ENCODE assay signal across 26 cellular contexts in genomic region chr18:5759169-5759568, GRCh38.
DNase-seq lines count a peak whose midpoint lies in the region; ATAC-seq and TF ChIP-seq lines count a peak whose summit lies in the region.
"Had no signal": no experiment of that assay in that cellular context is flagged by ENCODE, and none has a peak within 500 bp of the region (broad histone marks: within the 10 kb centered on the region; RNA-seq: fewer than 3 reads in every experiment).

No MANE protein-coding gene starts in this region.

- DNase-seq in Daoy (ENCODE audit: low read depth) (peak; percentile 37), astrocyte of the hippocampus (ENCODE audit: low read depth, low spot score) (peak; percentile 2), left kidney (ENCODE audit: low read depth, low spot score) (peak; percentile 46), left lobe of liver (ENCODE audit: low spot score) (no peak), GM13976 (ENCODE audit: low spot score) (no peak)
- DNase-seq in activated CD4-positive, alpha-beta T cell treated with anti-CD3 and anti-CD28 coated beads for 36 hours, result no peak
- DNase-seq: activated CD4-positive, alpha-beta T cell treated with anti-CD3 and anti-CD28 coated beads for 1 hour; activated effector memory CD4-positive, alpha-beta T cell treated with Interleukin-2 at 50 U/mL for 16 hours; aorta; caudate nucleus; cortex of kidney; EL; esophagus squamous epithelium; foreskin melanocyte; IMR-90; midbrain; naive thymus-derived CD4-positive, alpha-beta T cell; NCI-H1092 treated with DMSO at 0.1 percent for 48 hours; RPMI8226; stimulated activated naive CD8-positive, alpha-beta T cell treated with anti-CD3 and anti-CD28 coated beads, Interleukin-15, Interleukin-2, amounts not matched to agents 100 U/mL and 50 U/mL, for 24 hours had no signal

- no peaks in the 10 kb centered on the region for H3K36me3 Mint-ChIP-seq in activated CD4-positive, alpha-beta T cell treated with anti-CD3 and anti-CD28 coated beads for 36 hours (ENCODE audit: low read depth)
- H3K36me3 Mint-ChIP-seq: activated naive CD8-positive, alpha-beta T cell; naive thymus-derived CD4-positive, alpha-beta T cell had no signal

- no peaks in the 10 kb centered on the region for H3K4me1 Mint-ChIP-seq in activated CD4-positive, alpha-beta T cell treated with anti-CD3 and anti-CD28 coated beads for 36 hours
- H3K4me1 Mint-ChIP-seq: naive thymus-derived CD4-positive, alpha-beta T cell had no signal

- H3K4me3 Mint-ChIP-seq in activated CD4-positive, alpha-beta T cell treated with anti-CD3 and anti-CD28 coated beads for 36 hours, result no peak overlapping the region
- H3K4me3 Mint-ChIP-seq: activated naive CD8-positive, alpha-beta T cell; naive thymus-derived CD4-positive, alpha-beta T cell had no signal

- H3K9me3 Mint-ChIP-seq in activated CD4-positive, alpha-beta T cell treated with anti-CD3 and anti-CD28 coated beads for 36 hours (ENCODE audit: low read depth), result no peaks in the 10 kb centered on the region

- no peak overlapping the region for H3K4me3 ChIP-seq in HEK293 (ENCODE audit: low read depth, low read length)
- H3K4me3 ChIP-seq: esophagus squamous epithelium, GM12878, thoracic aorta had no signal

- in situ Hi-C loops in GM13976 (cut with MboI; ENCODE audit: low sequenced_read_pairs, unreplicated experiment), result no loop called here

- no peak for ATAC-seq in HG03442 (IDR thresholded peaks at IDR 0.05; ENCODE audit: unreplicated experiment)
- no peak for ATAC-seq in activated CD4-positive, alpha-beta T cell treated with anti-CD3 and anti-CD28 coated beads for 36 hours
- no peak for ATAC-seq in left lobe of liver
- ATAC-seq: GM12878; naive thymus-derived CD4-positive, alpha-beta T cell; stimulated activated naive CD8-positive, alpha-beta T cell treated with anti-CD3 and anti-CD28 coated beads, Interleukin-15, Interleukin-2, amounts not matched to agents 100 U/mL and 50 U/mL, for 24 hours had no signal

- POLR2A ChIA-PET in HEK293 (lab: Yijun Ruan, JAX), result no interaction called here
- POLR2A ChIA-PET in activated CD4-positive, alpha-beta T cell treated with anti-CD3 and anti-CD28 coated beads for 36 hours (lab: Charles Lee), result interaction anchor here (0.6 kb wide), 1 partner anchor 1274 kb away, joined by 3 read pairs; no protein-coding TSS in a partner anchor

- intact Hi-C loops in activated CD4-positive, alpha-beta T cell treated with anti-CD3 and anti-CD28 coated beads for 36 hours (cut with DNase I, micrococcal nuclease), result no loop called here

- no peaks in the 10 kb centered on the region for H3K9me3 ChIP-seq in HEK293 (ENCODE audit: control insufficient read depth, insufficient read depth, low read depth, low read length)
- H3K9me3 ChIP-seq: esophagus squamous epithelium, thoracic aorta had no signal

- H3K36me3 ChIP-seq in HEK293 (ENCODE audit: control insufficient read depth in 2 of 2, insufficient read depth in 1 of 2, low read length in 2 of 2), result no peaks in the 10 kb centered on the region
- H3K36me3 ChIP-seq: esophagus squamous epithelium, thoracic aorta had no signal

- peaks cover 9% of the 10 kb centered on the region for H3K27me3 Mint-ChIP-seq in activated CD4-positive, alpha-beta T cell treated with anti-CD3 and anti-CD28 coated beads for 36 hours

- TF ChIP-seq CTCF in HEK293 (tag by site-specific recombination; IDR thresholded peaks at IDR 0.05) (no peak), GM13976 (IDR thresholded peaks at IDR 0.05; ENCODE audit: borderline replicate concordance, control extremely low read depth, extremely low read depth, insufficient read depth, missing control alignments) (no peak)

- H3K27ac ChIP-seq in HEK293 (ENCODE audit: extremely low read depth, low read depth, low read length), result no peak overlapping the region
- H3K27ac ChIP-seq: C4-2B, esophagus squamous epithelium, thoracic aorta had no signal

- H3K27ac Mint-ChIP-seq in activated CD4-positive, alpha-beta T cell treated with anti-CD3 and anti-CD28 coated beads for 36 hours, result no peak overlapping the region
- H3K27ac Mint-ChIP-seq: activated naive CD8-positive, alpha-beta T cell; naive thymus-derived CD4-positive, alpha-beta T cell had no signal

- CTCF ChIA-PET in HEK293 (lab: Yijun Ruan, JAX), result interaction anchor here (0.6 kb wide), 2 partner anchors 10 to 138 kb away, joined by 3 to 5 read pairs; no protein-coding TSS in a partner anchor
- CTCF ChIA-PET in activated CD4-positive, alpha-beta T cell treated with anti-CD3 and anti-CD28 coated beads for 36 hours (lab: Charles Lee), result no interaction called here

- H3K4me1 ChIP-seq in HEK293 (ENCODE audit: control insufficient read depth, insufficient read depth, low read length), result peaks cover 16% of the 10 kb centered on the region

TF ChIP-seq in HEK293, 187 proteins besides CTCF, POLR2A, EP300 and RAD21:
- TF ChIP-seq ZBTB1 (tag by site-specific recombination; IDR thresholded peaks at IDR 0.05), result no peak
- TF ChIP-seq ZNF335 (tag by site-specific recombination; conservative IDR thresholded peaks at IDR 0.05), result peak; percentile 49; the same call in 1 of the 2 replicates
- no peak for TF ChIP-seq ZNF561 (tag by site-specific recombination; IDR thresholded peaks at IDR 0.05; ENCODE audit: borderline replicate concordance)
- no peak for TF ChIP-seq ZFHX2 (tag by site-specific recombination; conservative IDR thresholded peaks at IDR 0.05)
- TF ChIP-seq, protein P1, sequence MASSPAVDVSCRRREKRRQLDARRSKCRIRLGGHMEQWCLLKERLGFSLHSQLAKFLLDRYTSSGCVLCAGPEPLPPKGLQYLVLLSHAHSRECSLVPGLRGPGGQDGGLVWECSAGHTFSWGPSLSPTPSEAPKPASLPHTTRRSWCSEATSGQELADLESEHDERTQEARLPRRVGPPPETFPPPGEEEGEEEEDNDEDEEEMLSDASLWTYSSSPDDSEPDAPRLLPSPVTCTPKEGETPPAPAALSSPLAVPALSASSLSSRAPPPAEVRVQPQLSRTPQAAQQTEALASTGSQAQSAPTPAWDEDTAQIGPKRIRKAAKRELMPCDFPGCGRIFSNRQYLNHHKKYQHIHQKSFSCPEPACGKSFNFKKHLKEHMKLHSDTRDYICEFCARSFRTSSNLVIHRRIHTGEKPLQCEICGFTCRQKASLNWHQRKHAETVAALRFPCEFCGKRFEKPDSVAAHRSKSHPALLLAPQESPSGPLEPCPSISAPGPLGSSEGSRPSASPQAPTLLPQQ (tag by site-specific recombination; IDR thresholded peaks at IDR 0.05), result no peak
- no peak for TF ChIP-seq ZNF398 (tag by site-specific recombination; IDR thresholded peaks at IDR 0.05)
- TF ChIP-seq SCRT1 (tag by site-specific recombination; IDR thresholded peaks at IDR 0.05; ENCODE audit: borderline replicate concordance), result no peak
TF ChIP-seq in HEK293: peak in this region for 1.

Comparison
In these comparisons a context has a peak if more than half of its experiments do, and no peak if none do; other contexts are left out.
1. DNase-seq: peak in Daoy (single experiment), astrocyte of the hippocampus (single experiment) and left kidney (single experiment); none in activated CD4-positive, alpha-beta T cell treated with anti-CD3 and anti-CD28 coated beads for 36 hours (single experiment), left lobe of liver (single experiment) and GM13976 (single experiment).